ENCODE assay signal across 29 cellular contexts in genomic region chr21:25885405-25885804, GRCh38.
DNase-seq lines count a peak whose midpoint lies in the region; ATAC-seq, FAIRE-seq and TF ChIP-seq lines count a peak whose summit lies in the region.
"Had no signal": no experiment of that assay in that cellular context is flagged by ENCODE, and none has a peak within 500 bp of the region (broad histone marks: within the 10 kb centered on the region; RNA-seq: fewer than 3 reads in every experiment).

No MANE protein-coding gene starts in this region.

- H3K36me3 ChIP-seq in heart left ventricle, result peaks cover 0 to 46% (median 18%) of the 10 kb centered on the region in 9 donors
- peaks cover 29% of the 10 kb centered on the region for H3K36me3 ChIP-seq in right atrium auricular region
- H3K36me3 ChIP-seq in colonic mucosa, result no peaks in the 10 kb centered on the region
- H3K36me3 ChIP-seq in kidney (ENCODE audit: control insufficient read depth in 1 of 2, insufficient read depth in 2 of 2, low read length in 2 of 2), result peaks cover 1 to 6% of the 10 kb centered on the region in 2 donors
- H3K36me3 ChIP-seq: uterus had no signal

- no peaks in the 10 kb centered on the region for H3K9me3 Mint-ChIP-seq in stimulated activated effector memory CD8-positive, alpha-beta T cell treated with anti-CD3 and anti-CD28 coated beads, Interleukin-12 subunit alpha, Interleukin-12 subunit beta, amount 100 ng/mL, for 72 hours
- H3K9me3 Mint-ChIP-seq in Calu3 (ENCODE audit: low read depth, unreplicated experiment), result no peaks in the 10 kb centered on the region
- H3K9me3 Mint-ChIP-seq: activated CD4-positive, alpha-beta memory T cell treated with anti-CD3 and anti-CD28 coated beads for 36 hours; activated T-cell treated with anti-CD3 and anti-CD28 coated beads, Interleukin-2, amount 50 U/mL, for 72 hours; T-cell had no signal

- peak in 3 of 4 donors; percentile 16 to 40 (median 38) for ATAC-seq in heart left ventricle
- ATAC-seq in stimulated activated effector memory CD8-positive, alpha-beta T cell treated with anti-CD3 and anti-CD28 coated beads, Interleukin-12 subunit alpha, Interleukin-12 subunit beta, amount 100 ng/mL, for 72 hours, result peak; percentile 6
- no peak for ATAC-seq in HG03460 (IDR thresholded peaks at IDR 0.05; ENCODE audit: unreplicated experiment)
- ATAC-seq: activated T-cell treated with anti-CD3 and anti-CD28 coated beads, Interleukin-2, amount 50 U/mL, for 72 hours; body of pancreas; K562; lower lobe of right lung; stimulated activated naive CD8-positive, alpha-beta T cell treated with anti-CD3 and anti-CD28 coated beads, Interleukin-15, Interleukin-2, amounts not matched to agents 100 U/mL and 50 U/mL, for 24 hours; T-cell had no signal

- H3K9ac ChIP-seq in colonic mucosa (ENCODE audit: low read depth in 2 of 2, low read length in 2 of 2) (no peak overlapping the region), kidney (ENCODE audit: low read length in 2 of 2) (peak overlapping the region in 1 of 2 donors; percentile 16)

- H3K4me3 ChIP-seq in heart left ventricle (no peak overlapping the region), right atrium auricular region (no peak overlapping the region), colonic mucosa (no peak overlapping the region), kidney (ENCODE audit: low read length in 2 of 2) (no peak overlapping the region)
- H3K4me3 ChIP-seq: body of pancreas, K562, lower lobe of right lung, uterus had no signal

- no peak for FAIRE-seq in kidney (lab: Jason Lieb, UNC)
- FAIRE-seq: H54, HTR-8/SVneo, K562 had no signal

- H3K27ac Mint-ChIP-seq in stimulated activated effector memory CD8-positive, alpha-beta T cell treated with anti-CD3 and anti-CD28 coated beads, Interleukin-12 subunit alpha, Interleukin-12 subunit beta, amount 100 ng/mL, for 72 hours, result no peak overlapping the region
- no peak overlapping the region for H3K27ac Mint-ChIP-seq in Calu3 (ENCODE audit: unreplicated experiment)
- H3K27ac Mint-ChIP-seq: activated CD4-positive, alpha-beta memory T cell treated with anti-CD3 and anti-CD28 coated beads for 36 hours; activated T-cell treated with anti-CD3 and anti-CD28 coated beads, Interleukin-2, amount 50 U/mL, for 72 hours; T-cell had no signal

- H3K27me3 ChIP-seq in heart left ventricle, result no peaks in the 10 kb centered on the region
- no peaks in the 10 kb centered on the region for H3K27me3 ChIP-seq in right atrium auricular region
- no peaks in the 10 kb centered on the region for H3K27me3 ChIP-seq in colonic mucosa
- H3K27me3 ChIP-seq: body of pancreas, uterus had no signal

- DNase-seq in heart left ventricle, result no peak
- DNase-seq in right atrium auricular region (ENCODE audit: low spot score), result no peak
- no peak for DNase-seq in colonic mucosa
- no peak for DNase-seq in kidney
- no peak for DNase-seq in stimulated activated effector memory CD8-positive, alpha-beta T cell treated with anti-CD3 and anti-CD28 coated beads, Interleukin-12 subunit alpha, Interleukin-12 subunit beta, amount 100 ng/mL, for 72 hours (ENCODE audit: low spot score in 2 of 2)
- DNase-seq in Calu3, result no peak
- no peak for DNase-seq in GM10266 (ENCODE audit: extremely low spot score)
- DNase-seq: 8988T; activated CD4-positive, alpha-beta memory T cell treated with anti-CD3 and anti-CD28 coated beads for 36 hours; activated CD4-positive, CD25-positive, alpha-beta regulatory T cell treated with anti-CD3 and anti-CD28 coated beads, Interleukin-2, amount 50 U/mL, for 72 hours; activated naive CD4-positive, alpha-beta T cell; activated T-cell treated with anti-CD3 and anti-CD28 coated beads, Interleukin-2, amount 50 U/mL, for 72 hours; body of pancreas; effector CD4-positive, alpha-beta T cell; islet precursor cell; lower lobe of right lung; NCI-H1092 treated with DMSO at 0.1 percent for 48 hours; NCI-H1694 treated with DMSO at 0.1 percent for 48 hours; NCI-H446 treated with DMSO at 0.1 percent for 48 hours; NCI-H774; stimulated activated CD4-positive, alpha-beta T cell treated with anti-CD3 and anti-CD28 coated beads, Interleukin-1b, Interleukin-23, amount 100 ng/mL, for 48 hours; stimulated activated naive CD8-positive, alpha-beta T cell treated with anti-CD3 and anti-CD28 coated beads, Interleukin-15, Interleukin-2, amounts not matched to agents 100 U/mL and 50 U/mL, for 24 hours; T-cell; uterus had no signal

- H3K4me1 Mint-ChIP-seq in stimulated activated effector memory CD8-positive, alpha-beta T cell treated with anti-CD3 and anti-CD28 coated beads, Interleukin-12 subunit alpha, Interleukin-12 subunit beta, amount 100 ng/mL, for 72 hours, result no peaks in the 10 kb centered on the region
- peaks cover 28% of the 10 kb centered on the region for H3K4me1 Mint-ChIP-seq in Calu3 (ENCODE audit: low read depth, unreplicated experiment)
- H3K4me1 Mint-ChIP-seq: T-cell had no signal

- no TSS peak for BruUV-seq in Calu3 (replicated peaks; lab: Mats Ljungman, UMichigan)

- CTCF ChIA-PET in Calu3 (lab: Charles Lee), result no interaction called here

- WGBS in heart left ventricle, 4 donors, result 27 to 46% (median 40%) methylated on average over 4 of the region's 4 CpGs

- H3K4me3 Mint-ChIP-seq in stimulated activated effector memory CD8-positive, alpha-beta T cell treated with anti-CD3 and anti-CD28 coated beads, Interleukin-12 subunit alpha, Interleukin-12 subunit beta, amount 100 ng/mL, for 72 hours, result no peak overlapping the region
- H3K4me3 Mint-ChIP-seq in Calu3 (ENCODE audit: low read depth, unreplicated experiment), result no peak overlapping the region
- H3K4me3 Mint-ChIP-seq: activated CD4-positive, alpha-beta memory T cell treated with anti-CD3 and anti-CD28 coated beads for 36 hours; activated T-cell treated with anti-CD3 and anti-CD28 coated beads, Interleukin-2, amount 50 U/mL, for 72 hours; T-cell had no signal

- H3K9me3 ChIP-seq in heart left ventricle (no peaks in the 10 kb centered on the region), right atrium auricular region (no peaks in the 10 kb centered on the region), colonic mucosa (no peaks in the 10 kb centered on the region), kidney (ENCODE audit: control insufficient read depth in 1 of 2, low read length in 2 of 2) (no peaks in the 10 kb centered on the region)
- H3K9me3 ChIP-seq: body of pancreas, lower lobe of right lung, uterus had no signal

- H3K4me1 ChIP-seq in heart left ventricle (peaks cover 0 to 20% (median 4%) of the 10 kb centered on the region in 12 donors), right atrium auricular region (peaks cover 0 to 14% of the 10 kb centered on the region in 2 donors), colonic mucosa (peaks cover 6% of the 10 kb centered on the region), kidney (ENCODE audit: control insufficient read depth in 1 of 2, insufficient read depth in 1 of 2, low read depth in 1 of 2, low read length in 2 of 2) (peaks cover 27 to 31% of the 10 kb centered on the region in 2 donors)
- H3K4me1 ChIP-seq: uterus had no signal

- intact Hi-C loops in heart left ventricle (cut with DNase I) (loop anchor here in 3 of 10 donors (5.0 to 10.0 kb wide), 2 partner anchors 287 to 689 kb away; partner anchors contain the start of genes CYYR1 (in 2 of the 3) and APP (in 1 of the 3)), colonic mucosa (cut with DNase I) (loop anchor here (10.0 kb wide), 1 partner anchor 109 kb away; no protein-coding TSS in a partner anchor), kidney (cut with DNase I) (loop anchor here (5.0 to 10.0 kb wide), 2 partner anchors 287 to 829 kb away; partner anchors contain the start of gene APP), Calu3 (cut with micrococcal nuclease; ENCODE audit: unreplicated experiment) (no loop called here)

- TF ChIP-seq CTCF in heart left ventricle (IDR thresholded peaks at IDR 0.05) (no peak), right atrium auricular region (IDR thresholded peaks at IDR 0.05) (no peak), colonic mucosa (IDR thresholded peaks at IDR 0.05) (no peak), kidney (IDR thresholded peaks at IDR 0.05; ENCODE audit: borderline replicate concordance, extremely low read depth, insufficient read depth) (no peak), Calu3 (IDR thresholded peaks at IDR 0.05; ENCODE audit: unreplicated experiment) (no peak), GM10266 (IDR thresholded peaks at IDR 0.05; ENCODE audit: control insufficient read depth, insufficient read depth, low read depth, missing control alignments) (no peak)

- H3K27ac ChIP-seq in heart left ventricle (peak overlapping the region in 5 of 12 donors; percentile 2 to 49 (median 22)), right atrium auricular region (no peak overlapping the region), colonic mucosa (peak overlapping the region; percentile 9), kidney (ENCODE audit: low read depth in 2 of 2, low read length in 2 of 2) (peak overlapping the region; percentile 44 to 66)
- H3K27ac ChIP-seq: C4-2B, lower lobe of right lung, uterus had no signal

- no peaks in the 10 kb centered on the region for H3K27me3 Mint-ChIP-seq in Calu3 (ENCODE audit: unreplicated experiment)
- H3K27me3 Mint-ChIP-seq: activated CD4-positive, alpha-beta memory T cell treated with anti-CD3 and anti-CD28 coated beads for 36 hours; T-cell had no signal

- no peak for TF ChIP-seq POLR2A in heart left ventricle (IDR thresholded peaks at IDR 0.05)

- no peaks in the 10 kb centered on the region for H3K36me3 Mint-ChIP-seq in stimulated activated effector memory CD8-positive, alpha-beta T cell treated with anti-CD3 and anti-CD28 coated beads, Interleukin-12 subunit alpha, Interleukin-12 subunit beta, amount 100 ng/mL, for 72 hours
- peaks cover 37% of the 10 kb centered on the region for H3K36me3 Mint-ChIP-seq in Calu3 (ENCODE audit: insufficient read depth, unreplicated experiment)

Comparison
In these comparisons a context has a peak if more than half of its experiments do, and no peak if none do; other contexts are left out.
1. H3K27ac ChIP-seq: peak in colonic mucosa (single experiment) and kidney (2 of 2); none in right atrium auricular region (0 of 2).